ENCODE assay signal across 39 cellular contexts in genomic region chrX:104968241-104968640, GRCh38.
"Had no signal": no experiment of that assay in that cellular context is flagged by ENCODE, and none has a peak within 500 bp of the region (broad histone marks: within the 10 kb centered on the region; RNA-seq: fewer than 3 reads in every experiment).

No MANE protein-coding gene starts in this region.

- H3K9me3 ChIP-seq: adrenal gland, body of pancreas, breast epithelium had no signal

- ATAC-seq: activated CD4-positive, alpha-beta T cell treated with anti-CD3 and anti-CD28 coated beads for 36 hours; activated CD4-positive, CD25-positive, alpha-beta regulatory T cell treated with anti-CD3 and anti-CD28 coated beads, Interleukin-2, amount 50 U/mL, for 24 hours; activated naive CD4-positive, alpha-beta T cell treated with anti-CD3 and anti-CD28 coated beads, Interleukin-2, amount 50 U/mL, for 72 hours; activated T-cell treated with anti-CD3 and anti-CD28 coated beads, Interleukin-2, amount 50 U/mL, for 4 hours; activated T-cell treated with anti-CD3 and anti-CD28 coated beads, Interleukin-2, amount 50 U/mL, for 72 hours; activated T-helper 17 cell treated with anti-CD3 and anti-CD28 coated beads, Interleukin-2, amount 50 U/mL, for 72 hours; body of pancreas; WTC11 had no signal

- H3K9me3 Mint-ChIP-seq: activated CD4-positive, alpha-beta memory T cell treated with anti-CD3 and anti-CD28 coated beads, Interleukin-2, amount 10 ng/mL, durations not matched to agents 7 days and 5 days; activated CD4-positive, alpha-beta T cell treated with anti-CD3 and anti-CD28 coated beads, Interleukin-2, amount 10 ng/mL, durations not matched to agents 7 days and 5 days; activated naive CD4-positive, alpha-beta T cell treated with anti-CD3 and anti-CD28 coated beads for 36 hours; activated naive CD4-positive, alpha-beta T cell treated with anti-CD3 and anti-CD28 coated beads, Interleukin-2, amount 50 U/mL, for 72 hours; activated naive CD8-positive, alpha-beta T cell treated with anti-CD3 and anti-CD28 coated beads for 36 hours; activated T-cell treated with anti-CD3 and anti-CD28 coated beads, Interleukin-2, amount 50 U/mL, for 4 hours; activated T-cell treated with anti-CD3 and anti-CD28 coated beads, Interleukin-2, amount 50 U/mL, for 72 hours; activated T-helper 1 cell treated with anti-CD3 and anti-CD28 coated beads, Interleukin-12 subunit alpha, Interleukin-12 subunit beta, Interleukin-2, Interleukin-4 antibody, amounts not matched to agents 30 ng/mL and 10 ng/mL and 1 ng/mL, durations not matched to agents 14 hours and 24 hours and 36 hours; activated T-helper 17 cell treated with anti-CD3 and anti-CD28 coated beads, Interleukin-2, amount 50 U/mL, for 72 hours; T-helper 1 cell treated with Interleukin-12 subunit alpha and Interleukin-12 subunit beta and Interleukin-4 antibody, amounts not matched to agents 30 μg/mL and 1 μg/mL, for 36 hours; T-helper 2 cell treated with Interferon-gamma antibody and Interleukin-4, amounts not matched to agents 5 μg/mL and 100 μg/mL, for 36 hours; WTC11 had no signal

- H3K36me3 ChIP-seq: adrenal gland, brain microvascular endothelial cell, breast epithelium, WERI-Rb-1 had no signal

- H3K27ac Mint-ChIP-seq: activated CD4-positive, alpha-beta memory T cell treated with anti-CD3 and anti-CD28 coated beads, Interleukin-2, amount 10 ng/mL, durations not matched to agents 7 days and 5 days; activated CD4-positive, alpha-beta T cell treated with anti-CD3 and anti-CD28 coated beads for 36 hours; activated CD4-positive, alpha-beta T cell treated with anti-CD3 and anti-CD28 coated beads, Interleukin-2, amount 10 ng/mL, durations not matched to agents 7 days and 5 days; activated naive CD4-positive, alpha-beta T cell treated with anti-CD3 and anti-CD28 coated beads for 36 hours; activated naive CD4-positive, alpha-beta T cell treated with anti-CD3 and anti-CD28 coated beads, Interleukin-2, amount 50 U/mL, for 72 hours; activated naive CD8-positive, alpha-beta T cell treated with anti-CD3 and anti-CD28 coated beads for 36 hours; activated T-cell treated with anti-CD3 and anti-CD28 coated beads, Interleukin-2, amount 50 U/mL, for 72 hours; activated T-helper 1 cell treated with anti-CD3 and anti-CD28 coated beads, Interleukin-12 subunit alpha, Interleukin-12 subunit beta, Interleukin-2, Interleukin-4 antibody, amounts not matched to agents 30 ng/mL and 10 ng/mL and 1 ng/mL, durations not matched to agents 14 hours and 24 hours and 36 hours; activated T-helper 17 cell treated with anti-CD3 and anti-CD28 coated beads, Interleukin-2, amount 50 U/mL, for 72 hours; T-helper 1 cell treated with Interleukin-12 subunit alpha and Interleukin-12 subunit beta and Interleukin-4 antibody, amounts not matched to agents 30 μg/mL and 1 μg/mL, for 36 hours; T-helper 2 cell treated with Interferon-gamma antibody and Interleukin-4, amounts not matched to agents 5 μg/mL and 100 μg/mL, for 36 hours; WTC11 had no signal

- FAIRE-seq: astrocyte, TTC549 had no signal

- H3K4me3 Mint-ChIP-seq: activated CD4-positive, alpha-beta memory T cell treated with anti-CD3 and anti-CD28 coated beads, Interleukin-2, amount 10 ng/mL, durations not matched to agents 7 days and 5 days; activated CD4-positive, alpha-beta T cell treated with anti-CD3 and anti-CD28 coated beads for 36 hours; activated CD4-positive, alpha-beta T cell treated with anti-CD3 and anti-CD28 coated beads, Interleukin-2, amount 10 ng/mL, durations not matched to agents 7 days and 5 days; activated naive CD4-positive, alpha-beta T cell treated with anti-CD3 and anti-CD28 coated beads for 36 hours; activated naive CD8-positive, alpha-beta T cell treated with anti-CD3 and anti-CD28 coated beads for 36 hours; activated T-cell treated with anti-CD3 and anti-CD28 coated beads, Interleukin-2, amount 50 U/mL, for 4 hours; activated T-cell treated with anti-CD3 and anti-CD28 coated beads, Interleukin-2, amount 50 U/mL, for 72 hours; activated T-helper 1 cell treated with anti-CD3 and anti-CD28 coated beads, Interleukin-12 subunit alpha, Interleukin-12 subunit beta, Interleukin-2, Interleukin-4 antibody, amounts not matched to agents 30 ng/mL and 10 ng/mL and 1 ng/mL, durations not matched to agents 14 hours and 24 hours and 36 hours; activated T-helper 17 cell treated with anti-CD3 and anti-CD28 coated beads, Interleukin-2, amount 50 U/mL, for 72 hours; T-helper 1 cell treated with Interleukin-12 subunit alpha and Interleukin-12 subunit beta and Interleukin-4 antibody, amounts not matched to agents 30 μg/mL and 1 μg/mL, for 36 hours; T-helper 2 cell treated with Interferon-gamma antibody and Interleukin-4, amounts not matched to agents 5 μg/mL and 100 μg/mL, for 36 hours; WTC11 had no signal

- H3K4me1 Mint-ChIP-seq: activated CD4-positive, alpha-beta memory T cell treated with anti-CD3 and anti-CD28 coated beads, Interleukin-2, amount 10 ng/mL, durations not matched to agents 7 days and 5 days; activated CD4-positive, alpha-beta T cell treated with anti-CD3 and anti-CD28 coated beads for 36 hours; activated CD4-positive, alpha-beta T cell treated with anti-CD3 and anti-CD28 coated beads, Interleukin-2, amount 10 ng/mL, durations not matched to agents 7 days and 5 days; activated naive CD8-positive, alpha-beta T cell treated with anti-CD3 and anti-CD28 coated beads for 36 hours; activated T-helper 17 cell treated with anti-CD3 and anti-CD28 coated beads, Interleukin-2, amount 50 U/mL, for 72 hours; WTC11 had no signal

- H3K27me3 Mint-ChIP-seq: activated CD4-positive, alpha-beta memory T cell treated with anti-CD3 and anti-CD28 coated beads, Interleukin-2, amount 10 ng/mL, durations not matched to agents 7 days and 5 days; activated CD4-positive, alpha-beta T cell treated with anti-CD3 and anti-CD28 coated beads for 36 hours; activated CD4-positive, alpha-beta T cell treated with anti-CD3 and anti-CD28 coated beads, Interleukin-2, amount 10 ng/mL, durations not matched to agents 7 days and 5 days; activated naive CD8-positive, alpha-beta T cell treated with anti-CD3 and anti-CD28 coated beads for 36 hours; activated T-helper 17 cell treated with anti-CD3 and anti-CD28 coated beads, Interleukin-2, amount 50 U/mL, for 72 hours had no signal

- H3K27me3 ChIP-seq: body of pancreas, brain microvascular endothelial cell had no signal

- DNase-seq: activated CD4-positive, alpha-beta memory T cell treated with anti-CD3 and anti-CD28 coated beads, Interleukin-2, amount 10 ng/mL, durations not matched to agents 7 days and 5 days; activated CD4-positive, alpha-beta T cell treated with anti-CD3 and anti-CD28 coated beads for 1 hour; activated CD4-positive, alpha-beta T cell treated with anti-CD3 and anti-CD28 coated beads for 36 hours; activated CD4-positive, alpha-beta T cell treated with anti-CD3 and anti-CD28 coated beads for 48 hours; activated CD4-positive, alpha-beta T cell treated with anti-CD3 and anti-CD28 coated beads, Interleukin-2, amount 10 ng/mL, durations not matched to agents 7 days and 5 days; activated CD4-positive, alpha-beta T cell treated with anti-CD3 and anti-CD28 coated beads, Interleukin-2, amount 50 U/mL, for 48 hours; activated CD4-positive, CD25-positive, alpha-beta regulatory T cell; activated CD8-positive, alpha-beta memory T cell treated with anti-CD3 and anti-CD28 coated beads, Interleukin-2, amount 50 U/mL, for 4 hours; activated effector memory CD4-positive, alpha-beta T cell treated with anti-CD3 and anti-CD28 coated beads, Interleukin-2, amount 50 U/mL, for 16 hours; activated gamma-delta T cell treated with Interleukin-2 at 50 U/mL for 16 hours; activated naive CD4-positive, alpha-beta T cell; activated naive CD4-positive, alpha-beta T cell treated with anti-CD3 and anti-CD28 coated beads for 36 hours; activated naive CD4-positive, alpha-beta T cell treated with anti-CD3 and anti-CD28 coated beads, Interleukin-2, amount 50 U/mL, for 16 hours; activated naive CD8-positive, alpha-beta T cell treated with anti-CD3 and anti-CD28 coated beads for 36 hours; activated T-cell treated with anti-CD3 and anti-CD28 coated beads for 4 hours; activated T-cell treated with anti-CD3 and anti-CD28 coated beads, Interleukin-2, amount 50 U/mL, for 1 hour; activated T-cell treated with anti-CD3 and anti-CD28 coated beads, Interleukin-2, amount 50 U/mL, for 4 hours; activated T-cell treated with anti-CD3 and anti-CD28 coated beads, Interleukin-2, amount 50 U/mL, for 72 hours; adrenal gland; amniotic stem cell; aorta; body of pancreas; brain microvascular endothelial cell; central memory CD4-positive, alpha-beta T cell; SW 1271; T-helper 1 cell; T-helper 2 cell; T-helper 9 cell; WERI-Rb-1 had no signal

- H3K36me3 Mint-ChIP-seq: activated naive CD4-positive, alpha-beta T cell treated with anti-CD3 and anti-CD28 coated beads, Interleukin-2, amount 50 U/mL, for 72 hours; activated naive CD8-positive, alpha-beta T cell treated with anti-CD3 and anti-CD28 coated beads for 36 hours; WTC11 had no signal

- H3K4me3 ChIP-seq: adrenal gland, body of pancreas, breast epithelium had no signal

- H3K27ac ChIP-seq: adrenal gland, body of pancreas, brain microvascular endothelial cell, breast epithelium, WERI-Rb-1 had no signal

- H3K4me1 ChIP-seq: adrenal gland, body of pancreas, breast epithelium had no signal
